Comparison of ENCODE assay signal across 1 cellular context in the genomic region with DNA sequence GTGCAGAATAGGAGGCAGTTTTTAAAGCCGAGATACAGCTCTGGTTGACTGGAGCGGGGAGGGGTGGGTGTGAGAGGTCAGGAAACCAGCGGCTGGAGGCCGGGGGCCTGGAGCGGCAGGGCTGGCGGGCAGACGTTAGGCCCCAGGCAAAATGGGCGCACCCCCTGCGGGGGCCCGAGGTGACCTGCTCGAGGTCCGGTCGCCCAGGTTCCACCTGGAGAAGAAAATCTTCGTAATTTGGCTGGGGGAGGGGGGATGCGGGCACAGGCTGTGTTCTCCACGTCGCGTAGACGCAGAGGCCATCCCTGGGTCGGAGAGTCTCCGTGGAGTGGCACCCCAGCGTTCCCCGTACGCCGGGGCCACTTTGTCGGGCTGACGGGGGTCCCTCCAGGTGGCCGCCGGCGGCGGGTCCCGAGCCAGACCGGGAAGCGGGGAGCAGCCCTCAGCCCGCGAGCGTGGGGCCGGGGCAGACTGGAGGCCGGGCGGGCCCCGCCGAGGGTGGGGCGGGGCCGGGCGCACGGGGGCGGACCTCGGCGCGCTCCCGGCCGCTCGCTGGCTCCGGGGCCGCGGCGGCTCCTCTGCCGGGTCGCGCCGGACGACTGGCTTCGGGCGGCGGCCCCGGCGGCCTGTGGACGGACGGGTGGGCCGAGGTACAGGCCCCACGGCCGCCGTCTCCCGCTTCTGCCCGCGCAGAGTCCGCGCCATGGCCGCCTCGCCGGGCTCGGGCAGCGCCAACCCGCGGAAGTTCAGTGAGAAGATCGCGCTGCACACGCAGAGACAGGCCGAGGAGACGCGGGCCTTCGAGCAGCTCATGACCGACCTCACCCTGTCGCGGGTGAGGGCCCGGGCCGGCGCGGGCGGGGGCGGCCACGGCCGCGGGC.
TF ChIP-seq lines count a peak whose summit lies in the region.

A gene with protein sequence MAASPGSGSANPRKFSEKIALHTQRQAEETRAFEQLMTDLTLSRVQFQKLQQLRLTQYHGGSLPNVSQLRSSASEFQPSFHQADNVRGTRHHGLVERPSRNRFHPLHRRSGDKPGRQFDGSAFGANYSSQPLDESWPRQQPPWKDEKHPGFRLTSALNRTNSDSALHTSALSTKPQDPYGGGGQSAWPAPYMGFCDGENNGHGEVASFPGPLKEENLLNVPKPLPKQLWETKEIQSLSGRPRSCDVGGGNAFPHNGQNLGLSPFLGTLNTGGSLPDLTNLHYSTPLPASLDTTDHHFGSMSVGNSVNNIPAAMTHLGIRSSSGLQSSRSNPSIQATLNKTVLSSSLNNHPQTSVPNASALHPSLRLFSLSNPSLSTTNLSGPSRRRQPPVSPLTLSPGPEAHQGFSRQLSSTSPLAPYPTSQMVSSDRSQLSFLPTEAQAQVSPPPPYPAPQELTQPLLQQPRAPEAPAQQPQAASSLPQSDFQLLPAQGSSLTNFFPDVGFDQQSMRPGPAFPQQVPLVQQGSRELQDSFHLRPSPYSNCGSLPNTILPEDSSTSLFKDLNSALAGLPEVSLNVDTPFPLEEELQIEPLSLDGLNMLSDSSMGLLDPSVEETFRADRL (plus strand): TSS at position 555 of the 881 bp plus-strand sequence. CDS start 149 bp downstream, at position 704.

TF ChIP-seq in HEK293, 187 proteins besides CTCF, POLR2A, EP300 and RAD21 (continued from another document):
- TF ChIP-seq, protein P1, sequence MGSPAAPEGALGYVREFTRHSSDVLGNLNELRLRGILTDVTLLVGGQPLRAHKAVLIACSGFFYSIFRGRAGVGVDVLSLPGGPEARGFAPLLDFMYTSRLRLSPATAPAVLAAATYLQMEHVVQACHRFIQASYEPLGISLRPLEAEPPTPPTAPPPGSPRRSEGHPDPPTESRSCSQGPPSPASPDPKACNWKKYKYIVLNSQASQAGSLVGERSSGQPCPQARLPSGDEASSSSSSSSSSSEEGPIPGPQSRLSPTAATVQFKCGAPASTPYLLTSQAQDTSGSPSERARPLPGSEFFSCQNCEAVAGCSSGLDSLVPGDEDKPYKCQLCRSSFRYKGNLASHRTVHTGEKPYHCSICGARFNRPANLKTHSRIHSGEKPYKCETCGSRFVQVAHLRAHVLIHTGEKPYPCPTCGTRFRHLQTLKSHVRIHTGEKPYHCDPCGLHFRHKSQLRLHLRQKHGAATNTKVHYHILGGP (tag by site-specific recombination; IDR thresholded peaks at IDR 0.05): no peak
- TF ChIP-seq, protein P2, sequence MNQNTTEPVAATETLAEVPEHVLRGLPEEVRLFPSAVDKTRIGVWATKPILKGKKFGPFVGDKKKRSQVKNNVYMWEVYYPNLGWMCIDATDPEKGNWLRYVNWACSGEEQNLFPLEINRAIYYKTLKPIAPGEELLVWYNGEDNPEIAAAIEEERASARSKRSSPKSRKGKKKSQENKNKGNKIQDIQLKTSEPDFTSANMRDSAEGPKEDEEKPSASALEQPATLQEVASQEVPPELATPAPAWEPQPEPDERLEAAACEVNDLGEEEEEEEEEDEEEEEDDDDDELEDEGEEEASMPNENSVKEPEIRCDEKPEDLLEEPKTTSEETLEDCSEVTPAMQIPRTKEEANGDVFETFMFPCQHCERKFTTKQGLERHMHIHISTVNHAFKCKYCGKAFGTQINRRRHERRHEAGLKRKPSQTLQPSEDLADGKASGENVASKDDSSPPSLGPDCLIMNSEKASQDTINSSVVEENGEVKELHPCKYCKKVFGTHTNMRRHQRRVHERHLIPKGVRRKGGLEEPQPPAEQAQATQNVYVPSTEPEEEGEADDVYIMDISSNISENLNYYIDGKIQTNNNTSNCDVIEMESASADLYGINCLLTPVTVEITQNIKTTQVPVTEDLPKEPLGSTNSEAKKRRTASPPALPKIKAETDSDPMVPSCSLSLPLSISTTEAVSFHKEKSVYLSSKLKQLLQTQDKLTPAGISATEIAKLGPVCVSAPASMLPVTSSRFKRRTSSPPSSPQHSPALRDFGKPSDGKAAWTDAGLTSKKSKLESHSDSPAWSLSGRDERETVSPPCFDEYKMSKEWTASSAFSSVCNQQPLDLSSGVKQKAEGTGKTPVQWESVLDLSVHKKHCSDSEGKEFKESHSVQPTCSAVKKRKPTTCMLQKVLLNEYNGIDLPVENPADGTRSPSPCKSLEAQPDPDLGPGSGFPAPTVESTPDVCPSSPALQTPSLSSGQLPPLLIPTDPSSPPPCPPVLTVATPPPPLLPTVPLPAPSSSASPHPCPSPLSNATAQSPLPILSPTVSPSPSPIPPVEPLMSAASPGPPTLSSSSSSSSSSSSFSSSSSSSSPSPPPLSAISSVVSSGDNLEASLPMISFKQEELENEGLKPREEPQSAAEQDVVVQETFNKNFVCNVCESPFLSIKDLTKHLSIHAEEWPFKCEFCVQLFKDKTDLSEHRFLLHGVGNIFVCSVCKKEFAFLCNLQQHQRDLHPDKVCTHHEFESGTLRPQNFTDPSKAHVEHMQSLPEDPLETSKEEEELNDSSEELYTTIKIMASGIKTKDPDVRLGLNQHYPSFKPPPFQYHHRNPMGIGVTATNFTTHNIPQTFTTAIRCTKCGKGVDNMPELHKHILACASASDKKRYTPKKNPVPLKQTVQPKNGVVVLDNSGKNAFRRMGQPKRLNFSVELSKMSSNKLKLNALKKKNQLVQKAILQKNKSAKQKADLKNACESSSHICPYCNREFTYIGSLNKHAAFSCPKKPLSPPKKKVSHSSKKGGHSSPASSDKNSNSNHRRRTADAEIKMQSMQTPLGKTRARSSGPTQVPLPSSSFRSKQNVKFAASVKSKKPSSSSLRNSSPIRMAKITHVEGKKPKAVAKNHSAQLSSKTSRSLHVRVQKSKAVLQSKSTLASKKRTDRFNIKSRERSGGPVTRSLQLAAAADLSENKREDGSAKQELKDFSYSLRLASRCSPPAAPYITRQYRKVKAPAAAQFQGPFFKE (tag by site-specific recombination; IDR thresholded peaks at IDR 0.05; ENCODE audit: borderline replicate concordance): no peak
- TF ChIP-seq ZNF768 (tag by site-specific recombination; IDR thresholded peaks at IDR 0.05) (no peak), ZEB2 (tag by site-specific recombination; IDR thresholded peaks at IDR 0.05) (peak; percentile 64), ZNF335 (tag by site-specific recombination; conservative IDR thresholded peaks at IDR 0.05) (peak; percentile 91)
TF ChIP-seq in HEK293: peak in this region for 27.
